ENCODE assay signal across 8 cellular contexts in the genomic region with DNA sequence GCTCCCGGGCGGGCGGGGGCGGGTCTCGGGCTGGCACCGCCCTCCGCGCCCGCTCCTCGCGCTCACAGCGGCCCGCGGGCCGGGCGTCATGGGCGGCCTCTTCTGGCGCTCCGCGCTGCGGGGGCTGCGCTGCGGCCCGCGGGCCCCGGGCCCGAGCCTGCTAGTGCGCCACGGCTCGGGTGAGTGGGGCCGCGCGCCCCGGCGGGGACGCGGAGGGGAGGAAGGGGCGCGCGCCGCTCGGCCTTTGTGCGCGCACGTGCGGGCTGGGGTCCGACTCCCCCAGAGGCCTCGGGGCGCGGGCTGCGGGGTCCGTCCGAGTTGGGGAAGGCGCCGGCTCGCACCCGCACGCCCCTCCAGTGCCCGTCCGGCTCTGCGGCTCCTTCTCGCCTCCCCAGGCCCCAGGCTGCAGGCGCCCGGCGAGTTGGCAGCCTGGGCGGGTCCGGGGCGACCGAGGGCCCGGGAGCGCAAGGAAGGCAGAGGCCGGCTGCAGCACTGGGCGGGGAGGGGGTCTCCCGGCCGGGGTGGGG. TPM values are rescaled to one million over a fixed set of nuclear protein-coding genes. Genes with fewer than 3 reads are reported as not detected.
DNase-seq lines count a peak whose midpoint lies in the region; ATAC-seq and TF ChIP-seq lines count a peak whose summit lies in the region.

A gene (plus strand): TSS at position 65 of the 527 bp plus-strand sequence. CDS start 24 bp downstream, at position 89.

- H3K27me3 ChIP-seq in HL-60 (ENCODE audit: insufficient read depth, poor library complexity, severe bottlenecking): no peaks in the 10 kb centered on the region

- no peak for ATAC-seq in activated T-helper 17 cell treated with anti-CD3 and anti-CD28 coated beads, Interleukin-2, amount 50 U/mL, for 72 hours (replicated peaks)
- no peak for ATAC-seq in HG03354 (IDR thresholded peaks at IDR 0.05; ENCODE audit: poor library complexity, severe bottlenecking, unreplicated experiment)
- ATAC-seq in GM21619 (IDR thresholded peaks at IDR 0.05; ENCODE audit: unreplicated experiment): no peak
- ATAC-seq in GM18511 (IDR thresholded peaks at IDR 0.05; ENCODE audit: unreplicated experiment): no peak

- H3K27me3 Mint-ChIP-seq in activated T-helper 17 cell treated with anti-CD3 and anti-CD28 coated beads, Interleukin-2, amount 50 U/mL, for 72 hours: no peaks in the 10 kb centered on the region
- peaks cover 9% of the 10 kb centered on the region for H3K27me3 Mint-ChIP-seq in glutamatergic neuron (ENCODE audit: unreplicated experiment)
- no peaks in the 10 kb centered on the region for H3K27me3 Mint-ChIP-seq in osteocyte (ENCODE audit: unreplicated experiment)

- DNase-seq in EH (ENCODE audit: low read depth): peak; percentile 50
- peak; percentile 28 to 62 for DNase-seq in HL-60 (ENCODE audit: low read depth in 1 of 2, low spot score in 1 of 2)
- peak; percentile 66 for DNase-seq in glutamatergic neuron
- peak; percentile 85 for DNase-seq in osteocyte (ENCODE audit: extremely low spot score, unreplicated experiment)

- peak within 1 kb of the TSS; percentile 36 for H3K27ac Mint-ChIP-seq in activated T-helper 17 cell treated with anti-CD3 and anti-CD28 coated beads, Interleukin-2, amount 50 U/mL, for 72 hours
- peak within 1 kb of the TSS; percentile 93 for H3K27ac Mint-ChIP-seq in glutamatergic neuron (ENCODE audit: unreplicated experiment)
- H3K27ac Mint-ChIP-seq in osteocyte (ENCODE audit: unreplicated experiment): peak within 1 kb of the TSS; percentile 92

- no peaks in the 10 kb centered on the region for H3K36me3 Mint-ChIP-seq in activated T-helper 17 cell treated with anti-CD3 and anti-CD28 coated beads, Interleukin-2, amount 50 U/mL, for 72 hours (ENCODE audit: low read depth)
- H3K36me3 Mint-ChIP-seq in glutamatergic neuron (ENCODE audit: unreplicated experiment): no peaks in the 10 kb centered on the region
- H3K36me3 Mint-ChIP-seq in osteocyte (ENCODE audit: unreplicated experiment): no peaks in the 10 kb centered on the region

- H3K9me3 Mint-ChIP-seq in activated T-helper 17 cell treated with anti-CD3 and anti-CD28 coated beads, Interleukin-2, amount 50 U/mL, for 72 hours: no peaks in the 10 kb centered on the region
- H3K9me3 Mint-ChIP-seq in glutamatergic neuron (ENCODE audit: unreplicated experiment): peaks cover 4% of the 10 kb centered on the region
- H3K9me3 Mint-ChIP-seq in osteocyte (ENCODE audit: unreplicated experiment): no peaks in the 10 kb centered on the region

- peaks cover 5% of the 10 kb centered on the region for H3K4me1 Mint-ChIP-seq in activated T-helper 17 cell treated with anti-CD3 and anti-CD28 coated beads, Interleukin-2, amount 50 U/mL, for 72 hours
- H3K4me1 Mint-ChIP-seq in glutamatergic neuron (ENCODE audit: low read depth, unreplicated experiment): peaks cover 8% of the 10 kb centered on the region
- H3K4me1 Mint-ChIP-seq in osteocyte (ENCODE audit: unreplicated experiment): peaks cover 25% of the 10 kb centered on the region

- TF ChIP-seq CTCF in HL-60 (IDR thresholded peaks at IDR 0.05; ENCODE audit: insufficient read depth, low read length) (no peak), glutamatergic neuron (IDR thresholded peaks at IDR 0.05; ENCODE audit: partially characterized antibody, unreplicated experiment) (no peak), osteocyte (IDR thresholded peaks at IDR 0.05) (no peak)

- peak within 1 kb of the TSS; percentile 49 for H3K4me3 ChIP-seq in HL-60 (replicated peaks; ENCODE audit: insufficient read depth, low read length)

- H3K4me3 Mint-ChIP-seq in activated T-helper 17 cell treated with anti-CD3 and anti-CD28 coated beads, Interleukin-2, amount 50 U/mL, for 72 hours: peak within 1 kb of the TSS; percentile 75
- H3K4me3 Mint-ChIP-seq in glutamatergic neuron (ENCODE audit: unreplicated experiment) (peak within 1 kb of the TSS; percentile 90), osteocyte (ENCODE audit: unreplicated experiment) (peak within 1 kb of the TSS; percentile 90)

- H3K27ac ChIP-seq in HL-60 (replicated peaks): peak within 1 kb of the TSS; percentile 85

RNA-seq across cellular contexts. Expression of the gene that starts here (rescaled TPM):
- total RNA-seq in activated T-helper 17 cell treated with anti-CD3 and anti-CD28 coated beads, Interleukin-2, amount 50 U/mL, for 72 hours: 10 to 100 TPM; 21.8 to 41.9 TPM
- 82.6 TPM for total RNA-seq in glutamatergic neuron (ENCODE audit: unreplicated experiment)
- total RNA-seq in osteocyte: 148 and 157 TPM in 2 replicates

Comparison
In these comparisons a context has a peak if more than half of its experiments do, and no peak if none do; other contexts are left out.
1. H3K27ac Mint-ChIP-seq: peak in every context shown above with its lines; median percentile 93 in glutamatergic neuron; 92 in osteocyte; 36 in activated T-helper 17 cell treated with anti-CD3 and anti-CD28 coated beads, Interleukin-2, amount 50 U/mL, for 72 hours.